11 cellular contexts compared by ENCODE assay signal in the genomic region with DNA sequence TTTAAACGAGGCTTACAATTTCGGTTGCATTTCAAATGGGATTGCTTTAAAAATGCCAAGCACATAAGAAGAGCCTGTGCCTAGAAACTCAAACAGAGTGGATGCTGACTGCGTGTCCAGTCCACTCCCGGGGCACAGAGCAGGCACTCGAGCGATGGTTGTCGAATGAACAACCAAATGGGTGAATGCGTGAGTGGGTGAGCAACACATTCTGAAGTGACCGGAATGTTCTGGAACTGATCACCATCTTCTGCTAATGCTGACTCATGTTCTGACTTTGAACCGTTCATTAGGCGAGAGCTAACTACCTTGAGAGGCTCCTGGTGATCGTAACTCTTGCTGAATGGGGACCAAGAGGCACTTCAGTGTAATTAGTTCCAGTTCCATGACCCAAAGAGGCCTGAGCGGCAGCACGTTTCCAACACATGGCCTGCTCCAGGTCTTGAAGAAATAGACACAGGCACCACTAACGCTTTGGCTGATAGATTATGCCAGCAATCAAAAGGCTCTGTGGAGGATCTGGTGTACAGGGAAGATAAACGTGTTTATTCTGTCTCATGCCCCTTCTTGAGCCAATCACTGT. TPM values are rescaled to one million over a fixed set of nuclear protein-coding genes. Genes with fewer than 3 reads are reported as not detected.
DNase-seq lines count a peak whose midpoint lies in the region; ATAC-seq and FAIRE-seq lines count a peak whose summit lies in the region.
"Had no signal": no experiment of that assay in that cellular context is flagged by ENCODE, and none has a peak within 500 bp of the region (broad histone marks: within the 10 kb centered on the region; RNA-seq: fewer than 3 reads in every experiment).

No MANE protein-coding gene starts in this region.

- no peaks in the 10 kb centered on the region for H3K27me3 Mint-ChIP-seq in activated naive CD8-positive, alpha-beta T cell treated with anti-CD3 and anti-CD28 coated beads, Interleukin-2, amount 10 ng/mL, durations not matched to agents 7 days and 5 days

- no peaks in the 10 kb centered on the region for H3K36me3 Mint-ChIP-seq in activated naive CD8-positive, alpha-beta T cell treated with anti-CD3 and anti-CD28 coated beads, Interleukin-2, amount 10 ng/mL, durations not matched to agents 7 days and 5 days

- H3K4me3 Mint-ChIP-seq in activated naive CD8-positive, alpha-beta T cell treated with anti-CD3 and anti-CD28 coated beads, Interleukin-2, amount 10 ng/mL, durations not matched to agents 7 days and 5 days = peak overlapping the region; percentile 78

- no peaks in the 10 kb centered on the region for H3K9me3 Mint-ChIP-seq in activated naive CD8-positive, alpha-beta T cell treated with anti-CD3 and anti-CD28 coated beads, Interleukin-2, amount 10 ng/mL, durations not matched to agents 7 days and 5 days

- peaks cover 1% of the 10 kb centered on the region for H3K9me3 ChIP-seq in thymus (ENCODE audit: control insufficient read depth)
- no peaks in the 10 kb centered on the region for H3K9me3 ChIP-seq in HAP-1
- H3K9me3 ChIP-seq: BE2C, body of pancreas had no signal

- ATAC-seq in activated naive CD8-positive, alpha-beta T cell treated with anti-CD3 and anti-CD28 coated beads, Interleukin-2, amount 10 ng/mL, durations not matched to agents 7 days and 5 days (ENCODE audit: low read depth) = no peak
- ATAC-seq: body of pancreas had no signal

- WGBS in thymus = 72% methylated on average over 16 of the region's 16 CpGs

- H3K27ac ChIP-seq in thymus (ENCODE audit: low read depth) = peak overlapping the region; percentile 84
- H3K27ac ChIP-seq: body of pancreas had no signal

- H3K4me1 ChIP-seq in thymus (ENCODE audit: control insufficient read depth, insufficient read depth, low read length) = peaks cover 10% of the 10 kb centered on the region
- no peaks in the 10 kb centered on the region for H3K4me1 ChIP-seq in HAP-1
- H3K4me1 ChIP-seq: BE2C, body of pancreas had no signal

- H3K4me3 ChIP-seq in thymus (ENCODE audit: low read length) (peak overlapping the region; percentile 30), HAP-1 (no peak overlapping the region)
- H3K4me3 ChIP-seq: body of pancreas had no signal

- peak; percentile 50 for DNase-seq in stimulated activated CD4-positive, alpha-beta T cell treated with anti-CD3 and anti-CD28 coated beads, Interleukin-1b, Interleukin-23, amount 100 ng/mL, for 48 hours
- no peak for DNase-seq in stimulated activated CD4-positive, alpha-beta T cell treated with anti-CD3 and anti-CD28 coated beads, Interleukin-12 subunit alpha, Interleukin-12 subunit beta, amount 100 ng/mL, for 4 hours
- no peak for DNase-seq in HTR-8/SVneo (ENCODE audit: insufficient read length, low spot score)
- DNase-seq in activated naive CD8-positive, alpha-beta T cell treated with anti-CD3 and anti-CD28 coated beads, Interleukin-2, amount 10 ng/mL, durations not matched to agents 7 days and 5 days = no peak
- DNase-seq in HAP-1 (ENCODE audit: low spot score in 2 of 2) = no peak
- no peak for DNase-seq in ACHN
- no peak for DNase-seq in activated gamma-delta T cell (lab: John Stamatoyannopoulos, UW)
- DNase-seq: BE2C, NCI-H2081 had no signal

- in situ Hi-C loops in HAP-1 (cut with MboI; ENCODE audit: low sequenced_read_pairs) (no loop called here), ACHN (cut with HindIII; ENCODE audit: low pct_ligation_motif_present, low pct_unique_long_range_greater_than_20kb, low sequenced_read_pairs) (no loop called here)

- H3K36me3 ChIP-seq in thymus (ENCODE audit: control insufficient read depth, insufficient read depth) (no peaks in the 10 kb centered on the region), HAP-1 (replicated peaks) (no peaks in the 10 kb centered on the region)
- H3K36me3 ChIP-seq: BE2C had no signal

- H3K27me3 ChIP-seq in thymus (ENCODE audit: control insufficient read depth, insufficient read depth) (no peaks in the 10 kb centered on the region), HAP-1 (ENCODE audit: low read depth) (peaks cover 15% of the 10 kb centered on the region; the same call in 1 of the 2 replicates)
- H3K27me3 ChIP-seq: body of pancreas had no signal

- peak; percentile 36 for FAIRE-seq in HTR-8/SVneo (lab: Jason Lieb, UNC)

- POLR2A ChIA-PET in activated naive CD8-positive, alpha-beta T cell treated with anti-CD3 and anti-CD28 coated beads, Interleukin-2, amount 10 ng/mL, durations not matched to agents 7 days and 5 days (lab: Charles Lee) = interaction anchor here (1.2 to 1.9 kb wide), 4 partner anchors 8 to 38 kb away, joined by 5 to 18 read pairs (median 10); partner anchors contain the start of gene IRF8

- H3K4me1 Mint-ChIP-seq in activated naive CD8-positive, alpha-beta T cell treated with anti-CD3 and anti-CD28 coated beads, Interleukin-2, amount 10 ng/mL, durations not matched to agents 7 days and 5 days = peaks cover 40% of the 10 kb centered on the region

- H3K27ac Mint-ChIP-seq in activated naive CD8-positive, alpha-beta T cell treated with anti-CD3 and anti-CD28 coated beads, Interleukin-2, amount 10 ng/mL, durations not matched to agents 7 days and 5 days = peak overlapping the region; percentile 95

RNA-seq across cellular contexts. Expression of gene IRF8, which starts 37.9 kb away (rescaled TPM):
- total RNA-seq in activated naive CD8-positive, alpha-beta T cell treated with anti-CD3 and anti-CD28 coated beads, Interleukin-2, amount 10 ng/mL, durations not matched to agents 7 days and 5 days = 10 to 100 TPM; 27.8 to 30.8 TPM
- 38.8 TPM for polyA plus RNA-seq in thymus
